In genomic region chr16:27287051-27287811, GRCh38 we compare ENCODE assay signal across 16 cellular contexts. TPM values are rescaled to one million over a fixed set of nuclear protein-coding genes. Genes with fewer than 3 reads are reported as not detected.
A peak's percentile ranks its signal among the peaks of the same experiment; 100 is the strongest.
DNase-seq lines count a peak whose midpoint lies in the region; ATAC-seq and TF ChIP-seq lines count a peak whose summit lies in the region.
"Had no signal": no experiment of that assay in that cellular context is flagged by ENCODE, and none has a peak within 500 bp of the region (broad histone marks: within the 10 kb centered on the region; RNA-seq: fewer than 3 reads in every experiment).

No MANE protein-coding gene starts in this region.

- DNase-seq in CD4-positive, alpha-beta T cell, result no peak
- DNase-seq in M059J (ENCODE audit: low read depth) (peak; percentile 30), endothelial cell (ENCODE audit: low spot score) (no peak), osteocyte (ENCODE audit: extremely low spot score, unreplicated experiment) (no peak), uterus (no peak), NCI-H1417 (lab: John Stamatoyannopoulos, UW) (no peak)
- no peak for DNase-seq in CD8-positive, alpha-beta memory T cell
- DNase-seq: activated naive CD4-positive, alpha-beta T cell treated with anti-CD3 and anti-CD28 coated beads, Interleukin-2, amount 10 ng/mL, durations not matched to agents 7 days and 5 days; GDM1; H7; immature natural killer cell; NCI-H2029; NCI-H748 treated with DMSO at 0.1 percent for 48 hours; stimulated activated naive CD8-positive, alpha-beta T cell treated with anti-CD3 and anti-CD28 coated beads, Interleukin-15, Interleukin-2, amounts not matched to agents 100 U/mL and 50 U/mL, for 24 hours had no signal

- no peak for TF ChIP-seq CTCF in CD4-positive, alpha-beta T cell (IDR thresholded peaks at IDR 0.05)
- TF ChIP-seq CTCF in endothelial cell (IDR thresholded peaks at IDR 0.05; ENCODE audit: unreplicated experiment) (no peak), osteocyte (IDR thresholded peaks at IDR 0.05) (no peak), uterus (IDR thresholded peaks at IDR 0.05) (no peak)

- H3K4me3 Mint-ChIP-seq in CD4-positive, alpha-beta T cell, result no peak overlapping the region
- H3K4me3 Mint-ChIP-seq in endothelial cell (ENCODE audit: unreplicated experiment), result peak overlapping the region; percentile 47
- no peak overlapping the region for H3K4me3 Mint-ChIP-seq in osteocyte (ENCODE audit: unreplicated experiment)
- H3K4me3 Mint-ChIP-seq in CD8-positive, alpha-beta memory T cell, result no peak overlapping the region
- H3K4me3 Mint-ChIP-seq: activated naive CD4-positive, alpha-beta T cell treated with anti-CD3 and anti-CD28 coated beads, Interleukin-2, amount 10 ng/mL, durations not matched to agents 7 days and 5 days; immature natural killer cell had no signal

- peaks cover 67% of the 10 kb centered on the region for H3K4me1 Mint-ChIP-seq in CD4-positive, alpha-beta T cell (ENCODE audit: low read depth)
- H3K4me1 Mint-ChIP-seq in endothelial cell (ENCODE audit: unreplicated experiment), result peaks cover 16% of the 10 kb centered on the region
- peaks cover 27% of the 10 kb centered on the region for H3K4me1 Mint-ChIP-seq in osteocyte (ENCODE audit: unreplicated experiment)
- peaks cover 5 to 22% (median 16%) of the 10 kb centered on the region in 3 donors for H3K4me1 Mint-ChIP-seq in CD8-positive, alpha-beta memory T cell

- no peak overlapping the region for H3K4me3 ChIP-seq in uterus
- no peak overlapping the region for H3K4me3 ChIP-seq in CD8-positive, alpha-beta memory T cell (ENCODE audit: low read length)

- CTCF ChIA-PET in CD4-positive, alpha-beta T cell (lab: Charles Lee), result no interaction called here
- CTCF ChIA-PET in CD8-positive, alpha-beta memory T cell (lab: Charles Lee), result no interaction called here

- H3K27me3 Mint-ChIP-seq in CD4-positive, alpha-beta T cell, result no peaks in the 10 kb centered on the region
- peaks cover 7% of the 10 kb centered on the region for H3K27me3 Mint-ChIP-seq in endothelial cell (ENCODE audit: unreplicated experiment)
- no peaks in the 10 kb centered on the region for H3K27me3 Mint-ChIP-seq in osteocyte (ENCODE audit: unreplicated experiment)
- no peaks in the 10 kb centered on the region for H3K27me3 Mint-ChIP-seq in CD8-positive, alpha-beta memory T cell

- no peak overlapping the region for H3K27ac ChIP-seq in CD4-positive, alpha-beta T cell (ENCODE audit: low read depth, low read length)
- H3K27ac ChIP-seq in uterus, result peak overlapping the region in 1 of 2 donors; percentile 8
- no peak overlapping the region for H3K27ac ChIP-seq in CD8-positive, alpha-beta memory T cell (ENCODE audit: low read depth, low read length)
- H3K27ac ChIP-seq: C4-2B had no signal

- H3K9me3 ChIP-seq in CD4-positive, alpha-beta T cell (ENCODE audit: control insufficient read depth, low read length), result no peaks in the 10 kb centered on the region
- no peaks in the 10 kb centered on the region for H3K9me3 ChIP-seq in uterus
- no peaks in the 10 kb centered on the region for H3K9me3 ChIP-seq in CD8-positive, alpha-beta memory T cell (ENCODE audit: low read length)

- H3K27me3 ChIP-seq in CD4-positive, alpha-beta T cell (ENCODE audit: control insufficient read depth, insufficient read depth, low read length), result no peaks in the 10 kb centered on the region
- H3K27me3 ChIP-seq in uterus, result no peaks in the 10 kb centered on the region
- no peaks in the 10 kb centered on the region for H3K27me3 ChIP-seq in CD8-positive, alpha-beta memory T cell (ENCODE audit: insufficient read depth, low read length, poor library complexity, severe bottlenecking)

- peak overlapping the region; percentile 54 for H3K27ac Mint-ChIP-seq in CD4-positive, alpha-beta T cell
- H3K27ac Mint-ChIP-seq in endothelial cell (ENCODE audit: unreplicated experiment) (no peak overlapping the region), osteocyte (ENCODE audit: unreplicated experiment) (peak overlapping the region; percentile 89)
- H3K27ac Mint-ChIP-seq in CD8-positive, alpha-beta memory T cell, result peak overlapping the region in 1 of 8 donors; percentile 37
- H3K27ac Mint-ChIP-seq: activated naive CD4-positive, alpha-beta T cell treated with anti-CD3 and anti-CD28 coated beads, Interleukin-2, amount 10 ng/mL, durations not matched to agents 7 days and 5 days had no signal

- no peaks in the 10 kb centered on the region for H3K36me3 Mint-ChIP-seq in CD4-positive, alpha-beta T cell (ENCODE audit: low read depth)
- no peaks in the 10 kb centered on the region for H3K36me3 Mint-ChIP-seq in endothelial cell (ENCODE audit: low read depth, unreplicated experiment)
- H3K36me3 Mint-ChIP-seq in osteocyte (ENCODE audit: unreplicated experiment), result no peaks in the 10 kb centered on the region
- H3K36me3 Mint-ChIP-seq in CD8-positive, alpha-beta memory T cell, result peaks cover 0 to 2% (median 0%) of the 10 kb centered on the region in 3 donors

- no peaks in the 10 kb centered on the region for H3K36me3 ChIP-seq in uterus
- H3K36me3 ChIP-seq in CD8-positive, alpha-beta memory T cell (ENCODE audit: insufficient read depth, low read length), result no peaks in the 10 kb centered on the region

- intact Hi-C loops in CD4-positive, alpha-beta T cell (cut with DNase I, micrococcal nuclease), result no loop called here
- intact Hi-C loops in uterus (cut with DNase I; ENCODE audit: low total_unique reads), result no loop called here

- no peaks in the 10 kb centered on the region for H3K9me3 Mint-ChIP-seq in CD4-positive, alpha-beta T cell
- H3K9me3 Mint-ChIP-seq in endothelial cell (ENCODE audit: unreplicated experiment) (no peaks in the 10 kb centered on the region), osteocyte (ENCODE audit: unreplicated experiment) (no peaks in the 10 kb centered on the region)
- H3K9me3 Mint-ChIP-seq in CD8-positive, alpha-beta memory T cell, result peaks cover 0 to 3% (median 0%) of the 10 kb centered on the region in 5 donors
- H3K9me3 Mint-ChIP-seq: immature natural killer cell had no signal

- H3K4me1 ChIP-seq in uterus, result no peaks in the 10 kb centered on the region
- H3K4me1 ChIP-seq in CD8-positive, alpha-beta memory T cell (ENCODE audit: insufficient read depth, low read length), result peaks cover 43% of the 10 kb centered on the region

- ATAC-seq in CD4-positive, alpha-beta T cell (ENCODE audit: poor library complexity), result no peak
- ATAC-seq in GM18520 (IDR thresholded peaks at IDR 0.05; ENCODE audit: unreplicated experiment), result no peak
- ATAC-seq: stimulated activated naive CD8-positive, alpha-beta T cell treated with anti-CD3 and anti-CD28 coated beads, Interleukin-15, Interleukin-2, amounts not matched to agents 100 U/mL and 50 U/mL, for 24 hours had no signal

- no peak for TF ChIP-seq POLR2A in uterus (IDR thresholded peaks at IDR 0.05)

- POLR2A ChIA-PET in CD4-positive, alpha-beta T cell (lab: Charles Lee), result no interaction called here
- POLR2A ChIA-PET in CD8-positive, alpha-beta memory T cell (lab: Charles Lee), result no interaction called here

RNA-seq across cellular contexts. Expression of gene NSMCE1, which starts 18.7 kb away (rescaled TPM):
- total RNA-seq in CD4-positive, alpha-beta T cell, result 10 to 100 TPM; 31.9 to 33.9 TPM
- total RNA-seq in M059J (2014; rRNA removed; shearing (Covaris generic)), result 46.3 and 49.4 TPM in 2 replicates
- total RNA-seq in endothelial cell (ENCODE audit: unreplicated experiment), result 21.0 TPM
- total RNA-seq in osteocyte, result 26.4 and 28.3 TPM in 2 replicates
- 10 to 100 TPM in 3 of 4 donors, 1 to 10 TPM in 1; 3.2 to 43.6 (median 35.6) TPM for total RNA-seq in uterus
- total RNA-seq in CD8-positive, alpha-beta memory T cell, result 100 to 1,000 TPM; 103 to 114 TPM
- 132 TPM for polyA plus RNA-seq in CD8-positive, alpha-beta memory T cell

RNA-seq across cellular contexts. Expression of gene IL4R, which starts 26.5 kb away (rescaled TPM):
- total RNA-seq in CD4-positive, alpha-beta T cell, result 100 to 1,000 TPM; 145 to 147 TPM
- 8.5 and 13.1 TPM in 2 replicates for total RNA-seq in M059J (2014; rRNA removed; shearing (Covaris generic))
- total RNA-seq in endothelial cell (ENCODE audit: unreplicated experiment) (45.7 TPM), osteocyte (34.5 and 35.9 TPM in 2 replicates), uterus (100 to 1,000 TPM in 1 of 4 donors, 10 to 100 TPM in 2, 1 to 10 TPM in 1; 9.4 to 137 (median 45.4) TPM)
- 100 to 1,000 TPM; 140 to 142 TPM for total RNA-seq in CD8-positive, alpha-beta memory T cell
- 41.6 TPM for polyA plus RNA-seq in CD8-positive, alpha-beta memory T cell
